ENCODE assay signal across 8 cellular contexts in genomic region chr18:47215554-47216138, GRCh38. TPM values are rescaled to one million over a fixed set of nuclear protein-coding genes. Genes with fewer than 3 reads are reported as not detected.
DNase-seq lines count a peak whose midpoint lies in the region; ATAC-seq and TF ChIP-seq lines count a peak whose summit lies in the region.

No MANE protein-coding gene starts in this region.

- H3K36me3 Mint-ChIP-seq in memory B cell: no peaks in the 10 kb centered on the region

- no peak overlapping the region for H3K4me3 Mint-ChIP-seq in memory B cell

- peak; percentile 60 for ATAC-seq in memory B cell (ENCODE audit: low read depth)
- ATAC-seq in GM21447 (IDR thresholded peaks at IDR 0.05; ENCODE audit: unreplicated experiment): no peak

- no peak overlapping the region for H3K4me3 ChIP-seq in choroid plexus epithelial cell (ENCODE audit: low read depth, low read length)

- H3K27me3 Mint-ChIP-seq in memory B cell: peaks cover 15% of the 10 kb centered on the region

- H3K27ac Mint-ChIP-seq in memory B cell: no peak overlapping the region

- no peaks in the 10 kb centered on the region for H3K9me3 Mint-ChIP-seq in memory B cell

- DNase-seq in DMS53 (lab: John Stamatoyannopoulos, UW) (peak; percentile 88), HS-27A (ENCODE audit: low read depth) (peak; percentile 26), NOMO-1 treated with DMSO at 0.1 percent for 48 hours (lab: John Stamatoyannopoulos, UW; ENCODE audit: unreplicated experiment) (peak; percentile 45), choroid plexus epithelial cell (ENCODE audit: low read depth) (peak; percentile 88), memory B cell (ENCODE audit: low spot score in 2 of 2) (peak in 1 of 2 donors; percentile 19), ureter (ENCODE audit: low spot score) (no peak)
- DNase-seq in activated effector memory CD4-positive, alpha-beta T cell treated with anti-CD3 and anti-CD28 coated beads, Interleukin-2, amount 50 U/mL, for 16 hours: no peak

- peak; percentile 80 for TF ChIP-seq CTCF in choroid plexus epithelial cell (conservative IDR thresholded peaks at IDR 0.05; ENCODE audit: low read depth, low read length)

- no peaks in the 10 kb centered on the region for H3K4me1 Mint-ChIP-seq in memory B cell

RNA-seq across cellular contexts. Expression of gene SKOR2, which starts 35.8 kb away (rescaled TPM):
- total RNA-seq in ureter: not detected

RNA-seq across cellular contexts. Expression of gene IER3IP1, which starts 39.5 kb away (rescaled TPM):
- total RNA-seq in ureter: 13.5 TPM

Comparison
In these comparisons a context has a peak if more than half of its experiments do, and no peak if none do; other contexts are left out.
1. DNase-seq: peak in DMS53 (single experiment), HS-27A (single experiment), NOMO-1 treated with DMSO at 0.1 percent for 48 hours (single experiment) and choroid plexus epithelial cell (single experiment); none in activated effector memory CD4-positive, alpha-beta T cell treated with anti-CD3 and anti-CD28 coated beads, Interleukin-2, amount 50 U/mL, for 16 hours (single experiment) and ureter (single experiment).